In genomic region chr10:44385726-44386438, GRCh38 we compare ENCODE assay signal across 10 cellular contexts. TPM values are rescaled to one million over a fixed set of nuclear protein-coding genes. Genes with fewer than 3 reads are reported as not detected.
DNase-seq lines count a peak whose midpoint lies in the region; ATAC-seq, FAIRE-seq and TF ChIP-seq lines count a peak whose summit lies in the region.
"Had no signal": no experiment of that assay in that cellular context is flagged by ENCODE, and none has a peak within 500 bp of the region (broad histone marks: within the 10 kb centered on the region; RNA-seq: fewer than 3 reads in every experiment).

No MANE protein-coding gene starts in this region.

- peak overlapping the region; percentile 31 for H3K4me3 Mint-ChIP-seq in activated T-cell treated with anti-CD3 and anti-CD28 coated beads, Interleukin-2, amount 50 U/mL, for 4 hours
- peak overlapping the region; percentile 83 for H3K4me3 Mint-ChIP-seq in astrocyte (ENCODE audit: unreplicated experiment)

- H3K27me3 Mint-ChIP-seq in activated T-cell treated with anti-CD3 and anti-CD28 coated beads, Interleukin-2, amount 50 U/mL, for 4 hours (ENCODE audit: low read depth), result peaks cover 52% of the 10 kb centered on the region
- H3K27me3 Mint-ChIP-seq in astrocyte (ENCODE audit: low read depth, unreplicated experiment), result peaks cover 33% of the 10 kb centered on the region

- H3K9me3 Mint-ChIP-seq in activated T-cell treated with anti-CD3 and anti-CD28 coated beads, Interleukin-2, amount 50 U/mL, for 4 hours, result no peaks in the 10 kb centered on the region
- no peaks in the 10 kb centered on the region for H3K9me3 Mint-ChIP-seq in astrocyte (ENCODE audit: unreplicated experiment)

- no peaks in the 10 kb centered on the region for H3K36me3 ChIP-seq in astrocyte (ENCODE audit: insufficient read depth, low read length)
- no peaks in the 10 kb centered on the region for H3K36me3 ChIP-seq in right lobe of liver
- H3K36me3 ChIP-seq in thoracic aorta, result no peaks in the 10 kb centered on the region

- no peak for TF ChIP-seq CTCF in astrocyte (IDR thresholded peaks at IDR 0.05; ENCODE audit: insufficient read depth, low read depth, low read length)
- no peak for TF ChIP-seq CTCF in right lobe of liver (IDR thresholded peaks at IDR 0.05)
- no peak for TF ChIP-seq CTCF in thoracic aorta (IDR thresholded peaks at IDR 0.05)

- H4K20me1 ChIP-seq in astrocyte (ENCODE audit: insufficient read depth, low read length), result peaks cover 30% of the 10 kb centered on the region

- peaks cover 33% of the 10 kb centered on the region for H3K79me2 ChIP-seq in astrocyte (ENCODE audit: insufficient read depth, low read length)

- DNase-seq in activated T-cell treated with anti-CD3 and anti-CD28 coated beads, Interleukin-2, amount 50 U/mL, for 4 hours, result no peak
- no peak for DNase-seq in activated T-cell treated with anti-CD3 and anti-CD28 coated beads, Interleukin-2, amount 50 U/mL, for 1 hour
- DNase-seq in astrocyte (ENCODE audit: low read depth), result no peak
- peak in 2 of 3 donors; percentile 51 to 59 for DNase-seq in right lobe of liver
- DNase-seq in thoracic aorta (ENCODE audit: low spot score), result no peak
- DNase-seq in HTR-8/SVneo (ENCODE audit: insufficient read length, low spot score), result no peak
- no peak for DNase-seq in germinal center (ENCODE audit: low spot score)
- DNase-seq: NCI-H2081 had no signal

- peaks cover 4% of the 10 kb centered on the region for H3K27me3 ChIP-seq in astrocyte (ENCODE audit: insufficient read depth, low read length)
- no peaks in the 10 kb centered on the region for H3K27me3 ChIP-seq in right lobe of liver
- no peaks in the 10 kb centered on the region for H3K27me3 ChIP-seq in thoracic aorta (replicated peaks; ENCODE audit: insufficient read depth)

- 34% methylated on average over 26 of the region's 47 CpGs for WGBS in right lobe of liver (ENCODE audit: insufficient coverage, low coverage, low lambda C conversion rate, missing lambda C conversion rate)

- FAIRE-seq in astrocyte (lab: Jason Lieb, UNC) (no peak), HTR-8/SVneo (lab: Jason Lieb, UNC) (no peak)

- intact Hi-C loops in right lobe of liver (cut with DNase I), result loop anchor here (5.0 to 10.0 kb wide), 3 partner anchors 469 to 711 kb away; no protein-coding TSS in a partner anchor

- H3K4me3 ChIP-seq in astrocyte (ENCODE audit: insufficient read depth, low read depth, low read length) (peak overlapping the region; percentile 49), right lobe of liver (peak overlapping the region in 2 of 3 donors; percentile 47 to 56), thoracic aorta (peak overlapping the region; percentile 79)

- H3K4me1 ChIP-seq in astrocyte (ENCODE audit: insufficient read depth, low read length), result peaks cover 22% of the 10 kb centered on the region
- peaks cover 0 to 22% (median 0%) of the 10 kb centered on the region in 4 donors for H3K4me1 ChIP-seq in right lobe of liver
- peaks cover 2 to 53% of the 10 kb centered on the region in 2 donors for H3K4me1 ChIP-seq in thoracic aorta (ENCODE audit: control insufficient read depth in 1 of 2, low read depth in 2 of 2)

- H3K27ac Mint-ChIP-seq in astrocyte (ENCODE audit: unreplicated experiment), result no peak overlapping the region

- no peaks in the 10 kb centered on the region for H3K36me3 Mint-ChIP-seq in activated T-cell treated with anti-CD3 and anti-CD28 coated beads, Interleukin-2, amount 50 U/mL, for 4 hours (ENCODE audit: insufficient read depth)
- H3K36me3 Mint-ChIP-seq in astrocyte (ENCODE audit: low read depth, unreplicated experiment), result no peaks in the 10 kb centered on the region

- H3K27ac ChIP-seq in astrocyte (ENCODE audit: low read depth, low read length), result no peak overlapping the region
- H3K27ac ChIP-seq in right lobe of liver, result peak overlapping the region; percentile 4 to 53 (median 34)
- H3K27ac ChIP-seq in thoracic aorta, result no peak overlapping the region
- H3K27ac ChIP-seq: C4-2B had no signal

- no peak overlapping the region for H3K9ac ChIP-seq in astrocyte (ENCODE audit: low read length)

- H3K4me2 ChIP-seq in astrocyte (ENCODE audit: low read length), result peak overlapping the region; percentile 85

- H3K4me1 Mint-ChIP-seq in activated T-cell treated with anti-CD3 and anti-CD28 coated beads, Interleukin-2, amount 50 U/mL, for 4 hours (ENCODE audit: low read depth), result peaks cover 8% of the 10 kb centered on the region
- peaks cover 3% of the 10 kb centered on the region for H3K4me1 Mint-ChIP-seq in astrocyte (ENCODE audit: low read depth, unreplicated experiment)

- ATAC-seq in activated T-cell treated with anti-CD3 and anti-CD28 coated beads, Interleukin-2, amount 50 U/mL, for 4 hours, result no peak
- ATAC-seq in right lobe of liver, result no peak
- no peak for ATAC-seq in thoracic aorta (ENCODE audit: insufficient number of reproducible peaks, low FRiP score, low read depth)
- ATAC-seq in GM18861 (IDR thresholded peaks at IDR 0.05; ENCODE audit: unreplicated experiment), result no peak

- H2AFZ ChIP-seq in astrocyte (ENCODE audit: low read depth, low read length), result peak overlapping the region; percentile 73

- H3K9me3 ChIP-seq in astrocyte (ENCODE audit: insufficient read depth, low read depth, low read length) (no peaks in the 10 kb centered on the region), right lobe of liver (no peaks in the 10 kb centered on the region), thoracic aorta (no peaks in the 10 kb centered on the region)

- no peak for TF ChIP-seq POLR2A in right lobe of liver (IDR thresholded peaks at IDR 0.05)

RNA-seq across cellular contexts. Expression of gene CXCL12, which starts 1.0 kb away (rescaled TPM):
- total RNA-seq in activated T-cell treated with anti-CD3 and anti-CD28 coated beads, Interleukin-2, amount 50 U/mL, for 4 hours, result under 1 TPM in 2 of 3 donors, not detected in 1; 0.13 to 0.16 TPM
- 23.7 and 48.2 TPM in 2 replicates for total RNA-seq in astrocyte
- total RNA-seq in right lobe of liver, result 100 to 1,000 TPM in 1 of 6 experiments, 10 to 100 TPM in 5; 17.5 to 116 (median 65.3) TPM
- total RNA-seq in thoracic aorta, result 100 to 1,000 TPM; 149 to 169 TPM

Comparison
In these comparisons a context has a peak if more than half of its experiments do, and no peak if none do; other contexts are left out.
1. DNase-seq: peak in right lobe of liver (2 of 3); none in activated T-cell treated with anti-CD3 and anti-CD28 coated beads, Interleukin-2, amount 50 U/mL, for 4 hours (single experiment), activated T-cell treated with anti-CD3 and anti-CD28 coated beads, Interleukin-2, amount 50 U/mL, for 1 hour (single experiment), astrocyte (single experiment), thoracic aorta (single experiment), HTR-8/SVneo (single experiment) and germinal center (single experiment).
2. H3K27ac ChIP-seq: peak in right lobe of liver (3 of 3); none in astrocyte (single experiment) and thoracic aorta (0 of 2).
3. RNA of gene CXCL12, which starts 1.0 kb away (total RNA-seq): 149 to 169 TPM in thoracic aorta, 17.5 to 116 TPM in right lobe of liver and 23.7 to 48.2 TPM in astrocyte; 0.13 to 0.16 TPM in activated T-cell treated with anti-CD3 and anti-CD28 coated beads, Interleukin-2, amount 50 U/mL, for 4 hours; every median in the first group is over 10 times any median in the second.
4. Peak in every context shown above with its lines, with median percentiles within 50 percentile points of each other: H3K4me3 ChIP-seq.